30 cellular contexts compared by ENCODE assay signal in genomic region chr12:54463484-54463883, GRCh38. TPM values are rescaled to one million over a fixed set of nuclear protein-coding genes. Genes with fewer than 3 reads are reported as not detected.
DNase-seq lines count a peak whose midpoint lies in the region; ATAC-seq and TF ChIP-seq lines count a peak whose summit lies in the region.
"Had no signal": no experiment of that assay in that cellular context is flagged by ENCODE, and none has a peak within 500 bp of the region (broad histone marks: within the 10 kb centered on the region; RNA-seq: fewer than 3 reads in every experiment).

No MANE protein-coding gene starts in this region.

- H3K79me2 ChIP-seq in parathyroid adenoma (no peaks in the 10 kb centered on the region), mammary epithelial cell (ENCODE audit: insufficient read depth, low read length) (no peaks in the 10 kb centered on the region)

- in situ Hi-C loops in mammary epithelial cell (cut with MboI; ENCODE audit: low sequenced_read_pairs in 2 of 2), result no loop called here

- H2AFZ ChIP-seq in parathyroid adenoma (peak overlapping the region; percentile 51), mammary epithelial cell (ENCODE audit: low read depth, low read length) (no peak overlapping the region)

- H4K20me1 ChIP-seq in mammary epithelial cell (ENCODE audit: insufficient read depth, low read length), result no peaks in the 10 kb centered on the region

- H3K27me3 ChIP-seq in parathyroid adenoma (ENCODE audit: control insufficient read depth, insufficient read depth, low read length) (no peaks in the 10 kb centered on the region), mammary epithelial cell (ENCODE audit: insufficient read depth, low read length) (peaks cover 2% of the 10 kb centered on the region)
- H3K27me3 ChIP-seq: thyroid gland, vagina had no signal

- no peak overlapping the region for H3K4me2 ChIP-seq in parathyroid adenoma (ENCODE audit: low read length)
- H3K4me2 ChIP-seq in mammary epithelial cell (ENCODE audit: insufficient read depth, low read depth, low read length), result no peak overlapping the region
- H3K4me2 ChIP-seq: A549, KMS-11 had no signal

- no peak overlapping the region for H3K4me3 ChIP-seq in AG10803 (ENCODE audit: low read length)
- no peak overlapping the region for H3K4me3 ChIP-seq in fibroblast of mammary gland (ENCODE audit: control insufficient read depth, low read depth, low read length)
- no peak overlapping the region for H3K4me3 ChIP-seq in parathyroid adenoma (ENCODE audit: low read depth, low read length)
- H3K4me3 ChIP-seq in coronary artery, result no peak overlapping the region
- no peak overlapping the region for H3K4me3 ChIP-seq in mammary epithelial cell (replicated peaks in 1 of 3; ENCODE audit: insufficient read depth in 1 of 3, low read depth in 2 of 3, low read length in 3 of 3)
- H3K4me3 ChIP-seq: A549, thyroid gland, vagina had no signal

- dilution Hi-C loops in mammary epithelial cell (cut with HindIII; ENCODE audit: low sequenced_read_pairs), result no loop called here

- H3K27ac ChIP-seq in parathyroid adenoma (peak overlapping the region; percentile 86), coronary artery (no peak overlapping the region), mammary epithelial cell (ENCODE audit: insufficient read depth, low read depth, low read length) (no peak overlapping the region)
- H3K27ac ChIP-seq: A549, KMS-11, thyroid gland, vagina, VCaP had no signal

- DNase-seq in AG10803 (ENCODE audit: low read depth) (peak; percentile 15), NCI-H69 (lab: John Stamatoyannopoulos, UW) (peak; percentile 26), fibroblast of mammary gland (ENCODE audit: low read depth) (peak; percentile 21), coronary artery (ENCODE audit: low spot score) (no peak), mammary epithelial cell (no peak), T-helper 1 cell (no peak)
- DNase-seq: activated CD4-positive, alpha-beta T cell treated with anti-CD3 and anti-CD28 coated beads for 48 hours; activated CD8-positive, alpha-beta memory T cell treated with anti-CD3 and anti-CD28 coated beads for 24 hours; activated effector memory CD4-positive, alpha-beta T cell treated with anti-CD3 and anti-CD28 coated beads, Interleukin-2, amount 50 U/mL, for 16 hours; activated naive CD8-positive, alpha-beta T cell treated with anti-CD3 and anti-CD28 coated beads, Interleukin-2, amount 10 ng/mL, durations not matched to agents 7 days and 5 days; activated T-cell treated with anti-CD3 and anti-CD28 coated beads, Interleukin-2, amount 50 U/mL, for 1 hour; BE2C; H9; MM.1S; NCI-H1436; NCI-H2107; NCI-H510A treated with DMSO at 0.1 percent for 48 hours; small intestine; stimulated activated CD8-positive, alpha-beta memory T cell treated with anti-CD3 and anti-CD28 coated beads, Interleukin-4, amount 100 ng/mL, for 48 hours; stimulated activated naive CD8-positive, alpha-beta T cell treated with anti-CD3 and anti-CD28 coated beads, Interleukin-15, amount 100 ng/mL, for 72 hours; T-helper 9 cell; thyroid gland had no signal

- TF ChIP-seq CTCF in AG10803 (conservative IDR thresholded peaks at IDR 0.05; ENCODE audit: low read length) (no peak), fibroblast of mammary gland (conservative IDR thresholded peaks at IDR 0.05; ENCODE audit: control insufficient read depth, insufficient read depth, low read depth, low read length) (no peak), parathyroid adenoma (IDR thresholded peaks at IDR 0.05) (no peak), coronary artery (IDR thresholded peaks at IDR 0.05) (no peak), mammary epithelial cell (conservative IDR thresholded peaks at IDR 0.05 in 1 of 2, IDR thresholded peaks at IDR 0.05 in 1 of 2; ENCODE audit: extremely low read depth in 1 of 2, insufficient read depth in 1 of 2, low read depth in 1 of 2, low read length in 2 of 2) (no peak)

- intact Hi-C loops in mammary epithelial cell (cut with micrococcal nuclease), result no loop called here

- WGBS in mammary epithelial cell (ENCODE audit: low coverage, missing lambda C conversion rate), result 84% methylated on average over 3 of the region's 3 CpGs

- H3K4me1 ChIP-seq in parathyroid adenoma, result peaks cover 56% of the 10 kb centered on the region
- H3K4me1 ChIP-seq in mammary epithelial cell (ENCODE audit: insufficient read depth, low read length), result no peaks in the 10 kb centered on the region
- H3K4me1 ChIP-seq: A549, BE2C, vagina had no signal

- no TSS peak for BruUV-seq in mammary epithelial cell (replicated peaks; lab: Mats Ljungman, UMichigan)

- no peak for ATAC-seq in GM21576 (IDR thresholded peaks at IDR 0.05; ENCODE audit: unreplicated experiment)
- ATAC-seq: Panc1; stimulated activated naive CD8-positive, alpha-beta T cell treated with anti-CD3 and anti-CD28 coated beads, Interleukin-15, amount 100 ng/mL, for 72 hours had no signal

- CTCF ChIA-PET in mammary epithelial cell (lab: Charles Lee; ENCODE audit: low non-redundant PET), result no interaction called here

- H3K9ac ChIP-seq in parathyroid adenoma (no peak overlapping the region), mammary epithelial cell (ENCODE audit: insufficient read depth, low read length) (no peak overlapping the region)
- H3K9ac ChIP-seq: KMS-11 had no signal

- H3K36me3 ChIP-seq in parathyroid adenoma (ENCODE audit: control insufficient read depth, insufficient read depth, low read length) (no peaks in the 10 kb centered on the region), mammary epithelial cell (ENCODE audit: insufficient read depth, low read length) (no peaks in the 10 kb centered on the region)
- H3K36me3 ChIP-seq: BE2C, thyroid gland, vagina had no signal

- H3K9me3 ChIP-seq in parathyroid adenoma (ENCODE audit: control insufficient read depth, low read length) (no peaks in the 10 kb centered on the region), mammary epithelial cell (replicated peaks; ENCODE audit: insufficient read depth, low read length) (no peaks in the 10 kb centered on the region)
- H3K9me3 ChIP-seq: A549, BE2C, thyroid gland, vagina had no signal

RNA-seq across cellular contexts. Expression of gene GTSF1, which starts 9.9 kb away (rescaled TPM):
- not detected for total RNA-seq in mammary epithelial cell
- not detected for polyA plus RNA-seq in mammary epithelial cell
- polyA minus RNA-seq in mammary epithelial cell, result not detected
- total RNA-seq: H9, pulmonary artery endothelial cell had no signal
- polyA plus RNA-seq: A549 had no signal

RNA-seq across cellular contexts. Expression of gene NCKAP1L, which starts 34.1 kb away (rescaled TPM):
- not detected for total RNA-seq in mammary epithelial cell
- polyA plus RNA-seq in mammary epithelial cell, result 0.01 TPM
- not detected for polyA minus RNA-seq in mammary epithelial cell
- total RNA-seq: H9 had no signal

RNA-seq across cellular contexts. Expression of gene ITGA5, which starts 44.4 kb away (rescaled TPM):
- 100 to 1,000 TPM in 1 of 2 donors, 10 to 100 TPM in 1; 74.2 to 128 TPM for total RNA-seq in mammary epithelial cell
- polyA plus RNA-seq in mammary epithelial cell, result 119 TPM
- 238 TPM for polyA minus RNA-seq in mammary epithelial cell

Comparison
In these comparisons a context has a peak if more than half of its experiments do, and no peak if none do; other contexts are left out.
1. DNase-seq: peak in AG10803 (single experiment), NCI-H69 (single experiment) and fibroblast of mammary gland (single experiment); none in coronary artery (single experiment), mammary epithelial cell (single experiment) and T-helper 1 cell (0 of 5).